ENCODE assay signal across 17 cellular contexts in genomic region chr15:71333839-71334238, GRCh38.
A peak's percentile ranks its signal among the peaks of the same experiment; 100 is the strongest.
DNase-seq lines count a peak whose midpoint lies in the region; TF ChIP-seq lines count a peak whose summit lies in the region.
"Had no signal": no experiment of that assay in that cellular context is flagged by ENCODE, and none has a peak within 500 bp of the region (broad histone marks: within the 10 kb centered on the region; RNA-seq: fewer than 3 reads in every experiment).

No MANE protein-coding gene starts in this region.

- no peak for TF ChIP-seq CTCF in fibroblast of lung (conservative IDR thresholded peaks at IDR 0.05 in 1 of 2, IDR thresholded peaks at IDR 0.05 in 1 of 2; ENCODE audit: low read depth in 1 of 2, low read length in 2 of 2)
- no peak for TF ChIP-seq CTCF in A673 (conservative IDR thresholded peaks at IDR 0.05; ENCODE audit: low read depth, low read length)
- TF ChIP-seq CTCF in transverse colon (IDR thresholded peaks at IDR 0.05), result no peak

- DNase-seq in activated CD4-positive, alpha-beta T cell treated with anti-CD3 and anti-CD28 coated beads, Interleukin-2, amount 10 ng/mL, durations not matched to agents 7 days and 5 days, result no peak
- no peak for DNase-seq in activated CD4-positive, alpha-beta T cell treated with anti-CD3 and anti-CD28 coated beads for 4 hours
- peak in 1 of 2 experiments; percentile 52 for DNase-seq in SJSA1 (ENCODE audit: low read depth in 1 of 2, low spot score in 2 of 2)
- DNase-seq in fibroblast of lung (ENCODE audit: low read depth in 2 of 2), result peak; percentile 75 to 78
- DNase-seq in smooth muscle cell of the brain vasculature (ENCODE audit: low read depth, low spot score), result peak; percentile 57
- DNase-seq in A673 (ENCODE audit: low spot score), result no peak
- DNase-seq in kidney glomerular epithelial cell (lab: John Stamatoyannopoulos, UW), result no peak
- DNase-seq in transverse colon, result no peak
- DNase-seq: 8988T; activated CD4-positive, alpha-beta T cell treated with anti-CD3 and anti-CD28 coated beads for 1 hour; activated effector memory CD4-positive, alpha-beta T cell treated with Interleukin-2 at 50 U/mL for 16 hours; central memory CD4-positive, alpha-beta T cell; kidney; NCI-H2081 treated with DMSO at 0.1 percent for 48 hours; SW 1271; testis had no signal

- no peak for TF ChIP-seq POLR2A in transverse colon (IDR thresholded peaks at IDR 0.05)

- POLR2A ChIA-PET in activated CD4-positive, alpha-beta T cell treated with anti-CD3 and anti-CD28 coated beads, Interleukin-2, amount 10 ng/mL, durations not matched to agents 7 days and 5 days (lab: Charles Lee), result no interaction called here
- POLR2A ChIA-PET in A673 (lab: Charles Lee; ENCODE audit: low non-redundant PET), result no interaction called here

- H3K36me3 ChIP-seq in SJSA1 (no peaks in the 10 kb centered on the region), fibroblast of lung (ENCODE audit: control insufficient read depth, insufficient read depth, low read length) (no peaks in the 10 kb centered on the region), A673 (ENCODE audit: insufficient read depth, low read length, poor library complexity, severe bottlenecking) (no peaks in the 10 kb centered on the region), transverse colon (no peaks in the 10 kb centered on the region)
- H3K36me3 ChIP-seq: esophagus muscularis mucosa had no signal

- no peaks in the 10 kb centered on the region for H3K9me3 Mint-ChIP-seq in activated CD4-positive, alpha-beta T cell treated with anti-CD3 and anti-CD28 coated beads, Interleukin-2, amount 10 ng/mL, durations not matched to agents 7 days and 5 days

- H3K36me3 Mint-ChIP-seq in activated CD4-positive, alpha-beta T cell treated with anti-CD3 and anti-CD28 coated beads, Interleukin-2, amount 10 ng/mL, durations not matched to agents 7 days and 5 days (ENCODE audit: low read depth), result no peaks in the 10 kb centered on the region

- H3K27me3 Mint-ChIP-seq in activated CD4-positive, alpha-beta T cell treated with anti-CD3 and anti-CD28 coated beads, Interleukin-2, amount 10 ng/mL, durations not matched to agents 7 days and 5 days, result peaks cover 6% of the 10 kb centered on the region

- CTCF ChIA-PET in activated CD4-positive, alpha-beta T cell treated with anti-CD3 and anti-CD28 coated beads, Interleukin-2, amount 10 ng/mL, durations not matched to agents 7 days and 5 days (lab: Charles Lee), result no interaction called here
- CTCF ChIA-PET in A673 (lab: Charles Lee), result no interaction called here

- TF ChIP-seq EP300 in transverse colon (IDR thresholded peaks at IDR 0.05; ENCODE audit: low read depth), result no peak

- H3K4me3 Mint-ChIP-seq in activated CD4-positive, alpha-beta T cell treated with anti-CD3 and anti-CD28 coated beads, Interleukin-2, amount 10 ng/mL, durations not matched to agents 7 days and 5 days, result no peak overlapping the region

- H3K4me1 Mint-ChIP-seq in activated CD4-positive, alpha-beta T cell treated with anti-CD3 and anti-CD28 coated beads, Interleukin-2, amount 10 ng/mL, durations not matched to agents 7 days and 5 days, result peaks cover 9% of the 10 kb centered on the region

- H3K4me3 ChIP-seq in SJSA1, result no peak overlapping the region
- no peak overlapping the region for H3K4me3 ChIP-seq in fibroblast of lung (replicated peaks in 1 of 4; ENCODE audit: control extremely low read depth in 1 of 4, insufficient read depth in 1 of 4, low read depth in 3 of 4, low read length in 4 of 4)
- H3K4me3 ChIP-seq in A673 (ENCODE audit: low read depth, low read length, poor library complexity, severe bottlenecking), result no peak overlapping the region
- H3K4me3 ChIP-seq in transverse colon, result no peak overlapping the region
- H3K4me3 ChIP-seq: esophagus muscularis mucosa, testis had no signal

- 54 to 57% methylated on average over 3 of the region's 3 CpGs for WGBS in transverse colon (ENCODE audit: low coverage in 1 of 2), 2 donors

- intact Hi-C loops in A673 (cut with micrococcal nuclease; ENCODE audit: unreplicated experiment), result no loop called here
- intact Hi-C loops in transverse colon (cut with DNase I; ENCODE audit: low total_unique reads), result no loop called here

- H3K9ac ChIP-seq in fibroblast of lung (ENCODE audit: insufficient read depth, low read length), result no peak overlapping the region

- H4K20me1 ChIP-seq in fibroblast of lung (ENCODE audit: control insufficient read depth, extremely low read depth, insufficient read depth, low read length), result no peaks in the 10 kb centered on the region

- peak overlapping the region; percentile 17 for H3K4me2 ChIP-seq in fibroblast of lung (ENCODE audit: extremely low read depth, insufficient read depth, low read length)

- no TSS peak for BruUV-seq in A673 (replicated peaks; lab: Mats Ljungman, UMichigan)

- H3K27ac Mint-ChIP-seq in activated CD4-positive, alpha-beta T cell treated with anti-CD3 and anti-CD28 coated beads, Interleukin-2, amount 10 ng/mL, durations not matched to agents 7 days and 5 days, result peak overlapping the region; percentile 47

- H3K27me3 ChIP-seq in SJSA1 (replicated peaks) (no peaks in the 10 kb centered on the region), fibroblast of lung (ENCODE audit: control insufficient read depth, insufficient read depth, low read length) (no peaks in the 10 kb centered on the region), A673 (replicated peaks; ENCODE audit: insufficient read depth, low read depth, low read length, poor library complexity) (no peaks in the 10 kb centered on the region), transverse colon (no peaks in the 10 kb centered on the region)
- H3K27me3 ChIP-seq: esophagus muscularis mucosa, testis had no signal

- in situ Hi-C loops in transverse colon (cut with MboI; ENCODE audit: low pct_ligation_motif_present in 1 of 4, low pct_unique_long_range_greater_than_20kb in 1 of 4, low sequenced_read_pairs in 3 of 4), result no loop called here

- H3K9me3 ChIP-seq in SJSA1 (replicated peaks) (no peaks in the 10 kb centered on the region), fibroblast of lung (ENCODE audit: control insufficient read depth, insufficient read depth, low read depth, low read length) (no peaks in the 10 kb centered on the region), A673 (ENCODE audit: low read depth, low read length, poor library complexity, severe bottlenecking) (no peaks in the 10 kb centered on the region), transverse colon (no peaks in the 10 kb centered on the region)
- H3K9me3 ChIP-seq: esophagus muscularis mucosa, testis had no signal

- H2AFZ ChIP-seq in fibroblast of lung (ENCODE audit: low read length), result no peak overlapping the region

- H3K4me1 ChIP-seq in SJSA1 (replicated peaks) (peaks cover 65% of the 10 kb centered on the region), fibroblast of lung (ENCODE audit: control insufficient read depth, extremely low read depth, insufficient read depth, low read length) (peaks cover 35% of the 10 kb centered on the region), A673 (ENCODE audit: insufficient read depth, low read length, poor library complexity, severe bottlenecking) (no peaks in the 10 kb centered on the region), transverse colon (peaks cover 8 to 36% (median 23%) of the 10 kb centered on the region in 4 donors)

- H3K79me2 ChIP-seq in fibroblast of lung (ENCODE audit: control insufficient read depth, insufficient read depth, low read length), result no peaks in the 10 kb centered on the region

- H3K27ac ChIP-seq in SJSA1 (peak overlapping the region; percentile 49), fibroblast of lung (ENCODE audit: insufficient read depth, low read length) (peak overlapping the region; percentile 76), A673 (ENCODE audit: low read depth, low read length, poor library complexity, severe bottlenecking) (no peak overlapping the region), transverse colon (no peak overlapping the region)

Comparison
In these comparisons a context has a peak if more than half of its experiments do, and no peak if none do; other contexts are left out.
1. DNase-seq: peak in fibroblast of lung (2 of 2) and smooth muscle cell of the brain vasculature (single experiment); none in activated CD4-positive, alpha-beta T cell treated with anti-CD3 and anti-CD28 coated beads, Interleukin-2, amount 10 ng/mL, durations not matched to agents 7 days and 5 days (single experiment), activated CD4-positive, alpha-beta T cell treated with anti-CD3 and anti-CD28 coated beads for 4 hours (0 of 2), A673 (single experiment), kidney glomerular epithelial cell (single experiment) and transverse colon (single experiment).
2. H3K27ac ChIP-seq: peak in SJSA1 (single experiment) and fibroblast of lung (single experiment); none in A673 (single experiment) and transverse colon (0 of 4).